21 cellular contexts compared by ENCODE assay signal in the genomic region with DNA sequence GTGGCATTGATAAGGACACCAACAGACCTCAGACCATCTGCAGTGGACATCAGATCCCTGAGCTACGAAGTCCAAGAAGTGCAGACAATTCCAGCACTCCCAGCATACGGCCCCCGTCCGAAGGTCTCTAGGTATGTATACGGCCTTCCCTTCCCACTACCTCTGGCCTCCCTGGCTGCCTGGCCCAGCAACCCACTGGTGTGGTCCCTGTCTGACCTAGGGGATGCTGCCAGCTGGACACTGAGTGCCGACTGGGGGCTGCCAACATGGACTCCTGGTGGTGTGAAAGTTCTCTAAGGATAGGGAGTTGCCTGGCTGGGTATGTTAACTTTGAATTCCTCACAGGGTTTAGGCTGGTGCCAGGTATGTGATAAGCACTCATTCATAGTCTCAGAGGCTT.
"Had no signal": no experiment of that assay in that cellular context is flagged by ENCODE, and none has a peak within 500 bp of the region (broad histone marks: within the 10 kb centered on the region; RNA-seq: fewer than 3 reads in every experiment).

No MANE protein-coding gene starts in this region.

- H3K27ac ChIP-seq: breast epithelium had no signal

- H3K9me3 ChIP-seq: breast epithelium had no signal

- H3K27me3 Mint-ChIP-seq: T-helper 17 cell had no signal

- H3K4me1 Mint-ChIP-seq: activated CD4-positive, alpha-beta memory T cell treated with anti-CD3 and anti-CD28 coated beads, Interleukin-2, amount 10 ng/mL, durations not matched to agents 7 days and 5 days; activated CD4-positive, alpha-beta T cell treated with anti-CD3 and anti-CD28 coated beads, Interleukin-2, amount 10 ng/mL, durations not matched to agents 7 days and 5 days; activated naive CD4-positive, alpha-beta T cell treated with anti-CD3 and anti-CD28 coated beads, Interleukin-2, amount 10 ng/mL, durations not matched to agents 7 days and 5 days had no signal

- DNase-seq: activated CD4-positive, alpha-beta memory T cell treated with anti-CD3 and anti-CD28 coated beads, Interleukin-2, amount 10 ng/mL, durations not matched to agents 7 days and 5 days; activated CD4-positive, alpha-beta T cell treated with anti-CD3 and anti-CD28 coated beads, Interleukin-2, amount 10 ng/mL, durations not matched to agents 7 days and 5 days; activated CD4-positive, CD25-positive, alpha-beta regulatory T cell; activated gamma-delta T cell treated with Interleukin-2 at 50 U/mL for 16 hours; activated naive CD4-positive, alpha-beta T cell treated with anti-CD3 and anti-CD28 coated beads, Interleukin-2, amount 10 ng/mL, durations not matched to agents 7 days and 5 days; activated naive CD8-positive, alpha-beta T cell treated with anti-CD3 and anti-CD28 coated beads for 36 hours; activated T-cell treated with anti-CD3 and anti-CD28 coated beads, Interleukin-2, amount 50 U/mL, for 72 hours; anterior cingulate cortex; MV-4-11; NCI-H1092 treated with DMSO at 0.1 percent for 48 hours; NCI-H1436; NCI-H1694 treated with DMSO at 0.1 percent for 48 hours; NCI-H2029 treated with DMSO at 0.1 percent for 48 hours; NCI-H345; NCI-H510A; NCI-H526 treated with DMSO at 0.1 percent for 48 hours; SIG-M5; T-helper 17 cell; T-helper 9 cell had no signal

- H3K36me3 ChIP-seq: breast epithelium had no signal

- H3K4me3 Mint-ChIP-seq: activated CD4-positive, alpha-beta memory T cell treated with anti-CD3 and anti-CD28 coated beads, Interleukin-2, amount 10 ng/mL, durations not matched to agents 7 days and 5 days; activated CD4-positive, alpha-beta T cell treated with anti-CD3 and anti-CD28 coated beads, Interleukin-2, amount 10 ng/mL, durations not matched to agents 7 days and 5 days; activated naive CD4-positive, alpha-beta T cell treated with anti-CD3 and anti-CD28 coated beads, Interleukin-2, amount 10 ng/mL, durations not matched to agents 7 days and 5 days; activated naive CD8-positive, alpha-beta T cell treated with anti-CD3 and anti-CD28 coated beads for 36 hours; activated T-cell treated with anti-CD3 and anti-CD28 coated beads, Interleukin-2, amount 50 U/mL, for 72 hours; T-helper 17 cell had no signal

- H3K27ac Mint-ChIP-seq: activated CD4-positive, alpha-beta memory T cell treated with anti-CD3 and anti-CD28 coated beads, Interleukin-2, amount 10 ng/mL, durations not matched to agents 7 days and 5 days; activated CD4-positive, alpha-beta T cell treated with anti-CD3 and anti-CD28 coated beads, Interleukin-2, amount 10 ng/mL, durations not matched to agents 7 days and 5 days; activated naive CD4-positive, alpha-beta T cell treated with anti-CD3 and anti-CD28 coated beads, Interleukin-2, amount 10 ng/mL, durations not matched to agents 7 days and 5 days; activated naive CD8-positive, alpha-beta T cell treated with anti-CD3 and anti-CD28 coated beads for 36 hours; activated T-cell treated with anti-CD3 and anti-CD28 coated beads, Interleukin-2, amount 50 U/mL, for 72 hours; activated T-helper 2 cell treated with anti-CD3 and anti-CD28 coated beads, Interferon-gamma antibody, Interleukin-2, Interleukin-4, amounts not matched to agents 10 μg/mL and 5 μg/mL and 100 μg/mL, durations not matched to agents 14 hours and 24 hours and 36 hours; T-helper 17 cell had no signal

- H3K36me3 Mint-ChIP-seq: activated naive CD4-positive, alpha-beta T cell treated with anti-CD3 and anti-CD28 coated beads, Interleukin-2, amount 10 ng/mL, durations not matched to agents 7 days and 5 days had no signal

- ATAC-seq: activated T-cell treated with anti-CD3 and anti-CD28 coated beads, Interleukin-2, amount 50 U/mL, for 72 hours; T-helper 17 cell had no signal

- H3K27me3 ChIP-seq: breast epithelium had no signal

- H3K4me3 ChIP-seq: breast epithelium had no signal

- H3K9me3 Mint-ChIP-seq: activated CD4-positive, alpha-beta memory T cell treated with anti-CD3 and anti-CD28 coated beads, Interleukin-2, amount 10 ng/mL, durations not matched to agents 7 days and 5 days; activated CD4-positive, alpha-beta T cell treated with anti-CD3 and anti-CD28 coated beads, Interleukin-2, amount 10 ng/mL, durations not matched to agents 7 days and 5 days; activated naive CD4-positive, alpha-beta T cell treated with anti-CD3 and anti-CD28 coated beads, Interleukin-2, amount 10 ng/mL, durations not matched to agents 7 days and 5 days; activated naive CD8-positive, alpha-beta T cell treated with anti-CD3 and anti-CD28 coated beads for 36 hours; activated T-cell treated with anti-CD3 and anti-CD28 coated beads, Interleukin-2, amount 50 U/mL, for 72 hours; activated T-helper 2 cell treated with anti-CD3 and anti-CD28 coated beads, Interferon-gamma antibody, Interleukin-2, Interleukin-4, amounts not matched to agents 10 μg/mL and 5 μg/mL and 100 μg/mL, durations not matched to agents 14 hours and 24 hours and 36 hours had no signal
